Comparison of ENCODE assay signal across 1 cellular context in genomic region chr3:191502583-191502982, GRCh38.
TF ChIP-seq lines count a peak whose summit lies in the region.

No MANE protein-coding gene starts in this region.

TF ChIP-seq in H1, 55 proteins besides CTCF, POLR2A, EP300 and RAD21 (continued from another document):
- TF ChIP-seq SAP30 (IDR thresholded peaks at IDR 0.05; ENCODE audit: insufficient read depth, insufficient replicate concordance, low read length) (no peak), CREB1 (IDR thresholded peaks at IDR 0.05) (no peak)
